Comparison of ENCODE assay signal across 1 cellular context in the genomic region with DNA sequence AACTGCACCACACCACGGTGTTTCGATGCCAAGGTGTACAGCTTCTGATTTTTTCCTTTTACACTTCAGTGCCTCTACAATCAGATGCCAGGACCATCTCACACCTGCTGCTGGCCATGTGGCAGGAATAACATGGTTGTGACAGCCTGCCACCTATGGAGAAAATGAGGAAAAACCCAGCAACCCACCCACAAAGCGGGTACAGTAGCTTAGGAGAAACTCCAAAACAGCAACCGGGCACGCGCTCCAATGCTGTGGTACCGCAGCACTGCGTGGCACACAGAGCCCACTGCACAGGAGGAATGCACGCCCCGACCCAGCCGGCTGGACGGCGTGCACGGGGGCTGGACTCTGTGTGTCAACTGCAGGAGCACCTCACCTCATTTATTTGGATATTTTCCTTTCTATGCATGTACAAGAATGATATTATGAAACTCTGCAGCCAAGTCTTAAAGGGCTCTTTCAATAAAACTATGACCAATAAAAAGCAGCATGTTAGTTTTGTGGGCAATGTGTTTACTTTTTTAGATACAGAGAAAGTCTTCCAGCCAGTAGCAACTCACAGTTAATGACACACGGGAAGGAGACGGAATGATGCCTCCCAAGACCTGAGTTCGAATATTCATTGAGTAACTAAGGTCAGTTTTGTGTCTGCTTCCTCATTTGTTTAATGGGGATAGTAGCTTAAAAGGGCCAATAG.
TF ChIP-seq lines count a peak whose summit lies in the region.

No MANE protein-coding gene starts in this region.

TF ChIP-seq in HEK293, 187 proteins besides CTCF, POLR2A, EP300 and RAD21 (continued from another document):
- TF ChIP-seq, protein P1, sequence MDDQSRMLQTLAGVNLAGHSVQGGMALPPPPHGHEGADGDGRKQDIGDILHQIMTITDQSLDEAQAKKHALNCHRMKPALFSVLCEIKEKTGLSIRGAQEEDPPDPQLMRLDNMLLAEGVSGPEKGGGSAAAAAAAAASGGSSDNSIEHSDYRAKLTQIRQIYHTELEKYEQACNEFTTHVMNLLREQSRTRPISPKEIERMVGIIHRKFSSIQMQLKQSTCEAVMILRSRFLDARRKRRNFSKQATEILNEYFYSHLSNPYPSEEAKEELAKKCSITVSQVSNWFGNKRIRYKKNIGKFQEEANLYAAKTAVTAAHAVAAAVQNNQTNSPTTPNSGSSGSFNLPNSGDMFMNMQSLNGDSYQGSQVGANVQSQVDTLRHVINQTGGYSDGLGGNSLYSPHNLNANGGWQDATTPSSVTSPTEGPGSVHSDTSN (CRISPR knock-in tag; IDR thresholded peaks at IDR 0.05): no peak
- TF ChIP-seq ZSCAN23 (tag by site-specific recombination; IDR thresholded peaks at IDR 0.05) (no peak), KLF7 (tag by site-specific recombination; IDR thresholded peaks at IDR 0.05; ENCODE audit: borderline replicate concordance) (no peak), ZNF514 (tag by site-specific recombination; IDR thresholded peaks at IDR 0.05) (no peak)
